ENCODE assay signal across 16 cellular contexts in genomic region chr3:16449369-16449768, GRCh38.
DNase-seq lines count a peak whose midpoint lies in the region; ATAC-seq and TF ChIP-seq lines count a peak whose summit lies in the region.
"Had no signal": no experiment of that assay in that cellular context is flagged by ENCODE, and none has a peak within 500 bp of the region (broad histone marks: within the 10 kb centered on the region; RNA-seq: fewer than 3 reads in every experiment).

No MANE protein-coding gene starts in this region.

- no peaks in the 10 kb centered on the region for H3K27me3 Mint-ChIP-seq in activated T-cell treated with anti-CD3 and anti-CD28 coated beads, Interleukin-2, amount 50 U/mL, for 4 hours (ENCODE audit: low read depth)
- no peaks in the 10 kb centered on the region for H3K27me3 Mint-ChIP-seq in activated CD4-positive, alpha-beta T cell treated with anti-CD3 and anti-CD28 coated beads, Interleukin-2, amount 10 ng/mL, durations not matched to agents 7 days and 5 days
- H3K27me3 Mint-ChIP-seq: CD4-positive, alpha-beta T cell; T-cell had no signal

- POLR2A ChIA-PET in activated CD4-positive, alpha-beta T cell treated with anti-CD3 and anti-CD28 coated beads, Interleukin-2, amount 10 ng/mL, durations not matched to agents 7 days and 5 days (lab: Charles Lee) = interaction anchor here (0.5 kb wide), 1 partner anchor 112 kb away, joined by 3 read pairs; no protein-coding TSS in a partner anchor

- H3K4me1 ChIP-seq in ascending aorta (peaks cover 10 to 35% of the 10 kb centered on the region in 2 donors), tibial nerve (peaks cover 0 to 37% (median 11%) of the 10 kb centered on the region in 4 donors), psoas muscle (peaks cover 20% of the 10 kb centered on the region)
- H3K4me1 ChIP-seq: Peyer's patch had no signal

- WGBS in tibial nerve, 2 donors = 64 to 70% methylated on average over 6 of the region's 6 CpGs
- 69 to 82% (median 72%) methylated on average over 6 of the region's 6 CpGs for WGBS in psoas muscle, 3 donors

- no peak for TF ChIP-seq CTCF in ascending aorta (IDR thresholded peaks at IDR 0.05)
- no peak for TF ChIP-seq CTCF in tibial nerve (IDR thresholded peaks at IDR 0.05)
- no peak for TF ChIP-seq CTCF in psoas muscle (IDR thresholded peaks at IDR 0.05)

- no peak overlapping the region for H3K27ac Mint-ChIP-seq in activated CD4-positive, alpha-beta T cell treated with anti-CD3 and anti-CD28 coated beads, Interleukin-2, amount 10 ng/mL, durations not matched to agents 7 days and 5 days
- H3K27ac Mint-ChIP-seq: activated CD8-positive, alpha-beta T cell treated with anti-CD3 and anti-CD28 coated beads, Interleukin-2, amount 10 ng/mL, durations not matched to agents 7 days and 5 days; CD4-positive, alpha-beta T cell had no signal

- H3K9me3 ChIP-seq in ascending aorta (no peaks in the 10 kb centered on the region), tibial nerve (no peaks in the 10 kb centered on the region), psoas muscle (no peaks in the 10 kb centered on the region)
- H3K9me3 ChIP-seq: Peyer's patch had no signal

- H3K9me3 Mint-ChIP-seq in activated T-cell treated with anti-CD3 and anti-CD28 coated beads, Interleukin-2, amount 50 U/mL, for 4 hours = no peaks in the 10 kb centered on the region
- H3K9me3 Mint-ChIP-seq in activated CD4-positive, alpha-beta T cell treated with anti-CD3 and anti-CD28 coated beads, Interleukin-2, amount 10 ng/mL, durations not matched to agents 7 days and 5 days = no peaks in the 10 kb centered on the region
- H3K9me3 Mint-ChIP-seq: activated T-helper 2 cell treated with anti-CD3 and anti-CD28 coated beads, Interferon-gamma antibody, Interleukin-2, Interleukin-4, amounts not matched to agents 10 μg/mL and 5 μg/mL and 100 μg/mL, durations not matched to agents 14 hours and 24 hours and 36 hours; CD4-positive, alpha-beta T cell; mesothelial cell of epicardium; T-cell had no signal

- no peaks in the 10 kb centered on the region for H3K27me3 ChIP-seq in ascending aorta
- H3K27me3 ChIP-seq in tibial nerve = no peaks in the 10 kb centered on the region
- no peaks in the 10 kb centered on the region for H3K27me3 ChIP-seq in psoas muscle (ENCODE audit: insufficient read depth in 3 of 3, low read length in 2 of 3)
- H3K27me3 ChIP-seq: Peyer's patch had no signal

- H3K4me3 ChIP-seq in ascending aorta = no peak overlapping the region
- H3K4me3 ChIP-seq in tibial nerve = no peak overlapping the region
- no peak overlapping the region for H3K4me3 ChIP-seq in psoas muscle
- H3K4me3 ChIP-seq: Peyer's patch, skin epidermis had no signal

- H3K4me3 Mint-ChIP-seq in activated T-cell treated with anti-CD3 and anti-CD28 coated beads, Interleukin-2, amount 50 U/mL, for 4 hours = no peak overlapping the region
- no peak overlapping the region for H3K4me3 Mint-ChIP-seq in activated CD4-positive, alpha-beta T cell treated with anti-CD3 and anti-CD28 coated beads, Interleukin-2, amount 10 ng/mL, durations not matched to agents 7 days and 5 days
- H3K4me3 Mint-ChIP-seq: activated CD8-positive, alpha-beta T cell treated with anti-CD3 and anti-CD28 coated beads, Interleukin-2, amount 10 ng/mL, durations not matched to agents 7 days and 5 days; CD4-positive, alpha-beta T cell; mesothelial cell of epicardium; T-cell had no signal

- peaks cover 47% of the 10 kb centered on the region for H3K36me3 Mint-ChIP-seq in activated T-cell treated with anti-CD3 and anti-CD28 coated beads, Interleukin-2, amount 50 U/mL, for 4 hours (ENCODE audit: insufficient read depth)
- H3K36me3 Mint-ChIP-seq in activated CD4-positive, alpha-beta T cell treated with anti-CD3 and anti-CD28 coated beads, Interleukin-2, amount 10 ng/mL, durations not matched to agents 7 days and 5 days (ENCODE audit: low read depth) = peaks cover 40% of the 10 kb centered on the region
- H3K36me3 Mint-ChIP-seq: mesothelial cell of epicardium had no signal

- TF ChIP-seq POLR2A in tibial nerve (IDR thresholded peaks at IDR 0.05) = no peak

- CTCF ChIA-PET in activated CD4-positive, alpha-beta T cell treated with anti-CD3 and anti-CD28 coated beads, Interleukin-2, amount 10 ng/mL, durations not matched to agents 7 days and 5 days (lab: Charles Lee) = interaction anchor here (1.3 kb wide), 1 partner anchor 10 kb away, joined by 5 read pairs; no protein-coding TSS in a partner anchor

- intact Hi-C loops in Right ventricle myocardium inferior (cut with DNase I) = no loop called here
- intact Hi-C loops in cardiac septum (cut with DNase I) = no loop called here
- intact Hi-C loops in ascending aorta (cut with DNase I) = loop anchor here (5.0 kb wide), 3 partner anchors 47 to 107 kb away; partner anchors contain the start of gene RFTN1
- intact Hi-C loops in psoas muscle (cut with DNase I) = loop anchor here in 1 of 2 donors (5.0 kb wide), 1 partner anchor 58 kb away; no protein-coding TSS in a partner anchor

- DNase-seq in Right ventricle myocardium inferior (ENCODE audit: missing footprints) (no peak), cardiac septum (ENCODE audit: low spot score) (no peak), ascending aorta (ENCODE audit: low spot score in 2 of 2) (no peak), iris pigment epithelial cell (ENCODE audit: low read depth) (peak; percentile 36), tibial nerve (ENCODE audit: low spot score in 2 of 2) (no peak), psoas muscle (no peak)
- no peak for DNase-seq in activated T-cell treated with anti-CD3 and anti-CD28 coated beads, Interleukin-2, amount 50 U/mL, for 4 hours
- no peak for DNase-seq in activated CD4-positive, alpha-beta T cell treated with anti-CD3 and anti-CD28 coated beads, Interleukin-2, amount 10 ng/mL, durations not matched to agents 7 days and 5 days
- DNase-seq: activated CD8-positive, alpha-beta T cell treated with anti-CD3 and anti-CD28 coated beads, Interleukin-2, amount 10 ng/mL, durations not matched to agents 7 days and 5 days; DND-41 had no signal

- H3K36me3 ChIP-seq in ascending aorta (no peaks in the 10 kb centered on the region), tibial nerve (no peaks in the 10 kb centered on the region), psoas muscle (ENCODE audit: insufficient read depth in 1 of 2, low read depth in 1 of 2) (no peaks in the 10 kb centered on the region)
- H3K36me3 ChIP-seq: Peyer's patch had no signal

- TF ChIP-seq EP300 in tibial nerve (IDR thresholded peaks at IDR 0.05) = no peak

- ATAC-seq in Right ventricle myocardium inferior (peak; percentile 35), psoas muscle (no peak)
- no peak for ATAC-seq in activated T-cell treated with anti-CD3 and anti-CD28 coated beads, Interleukin-2, amount 50 U/mL, for 4 hours
- ATAC-seq: activated CD8-positive, alpha-beta T cell treated with anti-CD3 and anti-CD28 coated beads, Interleukin-2, amount 10 ng/mL, durations not matched to agents 7 days and 5 days; T-cell had no signal

- H3K4me1 Mint-ChIP-seq in activated T-cell treated with anti-CD3 and anti-CD28 coated beads, Interleukin-2, amount 50 U/mL, for 4 hours (ENCODE audit: low read depth) = peaks cover 28% of the 10 kb centered on the region
- H3K4me1 Mint-ChIP-seq in activated CD4-positive, alpha-beta T cell treated with anti-CD3 and anti-CD28 coated beads, Interleukin-2, amount 10 ng/mL, durations not matched to agents 7 days and 5 days = peaks cover 15% of the 10 kb centered on the region

- H3K27ac ChIP-seq in ascending aorta (peak overlapping the region; percentile 47 to 84), tibial nerve (peak overlapping the region in 3 of 4 donors; percentile 24 to 74 (median 36)), psoas muscle (no peak overlapping the region)
